In genomic region chr11:110713469-110713776, GRCh38 we compare ENCODE assay signal across 9 cellular contexts. TPM values are rescaled to one million over a fixed set of nuclear protein-coding genes. Genes with fewer than 3 reads are reported as not detected.
A peak's percentile ranks its signal among the peaks of the same experiment; 100 is the strongest.
DNase-seq lines count a peak whose midpoint lies in the region; ATAC-seq and TF ChIP-seq lines count a peak whose summit lies in the region.
"Had no signal": no experiment of that assay in that cellular context is flagged by ENCODE, and none has a peak within 500 bp of the region (broad histone marks: within the 10 kb centered on the region; RNA-seq: fewer than 3 reads in every experiment).

No MANE protein-coding gene starts in this region.

- ATAC-seq in activated T-helper 17 cell treated with anti-CD3 and anti-CD28 coated beads, Interleukin-2, amount 50 U/mL, for 72 hours (replicated peaks) = no peak
- ATAC-seq in right lobe of liver (no peak), HG02870 (IDR thresholded peaks at IDR 0.05; ENCODE audit: unreplicated experiment) (no peak)
- ATAC-seq in stimulated activated memory B cell treated with anti-CD40 and anti-IgM and Interleukin-4, amounts not matched to agents 10 μg/mL and 1 μg/mL and 100 μg/mL, for 72 hours = no peak

- H3K4me1 ChIP-seq in HUES48 (ENCODE audit: control insufficient read depth, insufficient read depth, low read length) (peaks cover 8% of the 10 kb centered on the region; the same call in 1 of the 2 replicates), right lobe of liver (no peaks in the 10 kb centered on the region)

- in situ Hi-C loops in G401 (cut with HindIII; ENCODE audit: low sequenced_read_pairs) = no loop called here

- no peak overlapping the region for H3K27ac Mint-ChIP-seq in activated T-helper 17 cell treated with anti-CD3 and anti-CD28 coated beads, Interleukin-2, amount 50 U/mL, for 72 hours
- H3K27ac Mint-ChIP-seq in stimulated activated memory B cell treated with anti-CD40 and anti-IgM and Interleukin-4, amounts not matched to agents 10 μg/mL and 1 μg/mL and 100 μg/mL, for 72 hours = peak overlapping the region; percentile 51
- H3K27ac Mint-ChIP-seq: activated naive CD4-positive, alpha-beta T cell treated with anti-CD3 and anti-CD28 coated beads for 36 hours had no signal

- H3K4me1 Mint-ChIP-seq in activated T-helper 17 cell treated with anti-CD3 and anti-CD28 coated beads, Interleukin-2, amount 50 U/mL, for 72 hours = no peaks in the 10 kb centered on the region
- H3K4me1 Mint-ChIP-seq in stimulated activated memory B cell treated with anti-CD40 and anti-IgM and Interleukin-4, amounts not matched to agents 10 μg/mL and 1 μg/mL and 100 μg/mL, for 72 hours = peaks cover 25% of the 10 kb centered on the region

- no peaks in the 10 kb centered on the region for H3K9me3 Mint-ChIP-seq in activated T-helper 17 cell treated with anti-CD3 and anti-CD28 coated beads, Interleukin-2, amount 50 U/mL, for 72 hours
- no peaks in the 10 kb centered on the region for H3K9me3 Mint-ChIP-seq in stimulated activated memory B cell treated with anti-CD40 and anti-IgM and Interleukin-4, amounts not matched to agents 10 μg/mL and 1 μg/mL and 100 μg/mL, for 72 hours
- H3K9me3 Mint-ChIP-seq: activated naive CD4-positive, alpha-beta T cell treated with anti-CD3 and anti-CD28 coated beads for 36 hours had no signal

- no peaks in the 10 kb centered on the region for H3K36me3 Mint-ChIP-seq in activated T-helper 17 cell treated with anti-CD3 and anti-CD28 coated beads, Interleukin-2, amount 50 U/mL, for 72 hours (ENCODE audit: low read depth)
- no peaks in the 10 kb centered on the region for H3K36me3 Mint-ChIP-seq in stimulated activated memory B cell treated with anti-CD40 and anti-IgM and Interleukin-4, amounts not matched to agents 10 μg/mL and 1 μg/mL and 100 μg/mL, for 72 hours

- H3K27me3 Mint-ChIP-seq in activated T-helper 17 cell treated with anti-CD3 and anti-CD28 coated beads, Interleukin-2, amount 50 U/mL, for 72 hours = peaks cover 47% of the 10 kb centered on the region
- H3K27me3 Mint-ChIP-seq in stimulated activated memory B cell treated with anti-CD40 and anti-IgM and Interleukin-4, amounts not matched to agents 10 μg/mL and 1 μg/mL and 100 μg/mL, for 72 hours = peaks cover 26% of the 10 kb centered on the region

- intact Hi-C loops in right lobe of liver (cut with DNase I) = no loop called here

- H3K4me3 Mint-ChIP-seq in activated T-helper 17 cell treated with anti-CD3 and anti-CD28 coated beads, Interleukin-2, amount 50 U/mL, for 72 hours = peak overlapping the region; percentile 22
- H3K4me3 Mint-ChIP-seq in stimulated activated memory B cell treated with anti-CD40 and anti-IgM and Interleukin-4, amounts not matched to agents 10 μg/mL and 1 μg/mL and 100 μg/mL, for 72 hours = peak overlapping the region; percentile 77

- no peak overlapping the region for H3K9ac ChIP-seq in HUES48 (ENCODE audit: low read depth, low read length)

- TF ChIP-seq POLR2A in right lobe of liver (IDR thresholded peaks at IDR 0.05) = no peak

- no peak for TF ChIP-seq CTCF in right lobe of liver (IDR thresholded peaks at IDR 0.05)

- H3K4me3 ChIP-seq in HUES48 (ENCODE audit: low read depth, low read length) = peak overlapping the region; percentile 60
- H3K4me3 ChIP-seq in right lobe of liver = peak overlapping the region in 1 of 3 donors; percentile 71

- WGBS in right lobe of liver (ENCODE audit: insufficient coverage, low coverage, low lambda C conversion rate, missing lambda C conversion rate) = 12% methylated on average over 7 of the region's 9 CpGs

- H3K9me3 ChIP-seq in HUES48 (ENCODE audit: control insufficient read depth, insufficient read depth, low read length) (no peaks in the 10 kb centered on the region), right lobe of liver (no peaks in the 10 kb centered on the region)

- peak in 2 of 3 donors; percentile 26 to 42 for DNase-seq in right lobe of liver
- no peak for DNase-seq in activated gamma-delta T cell (lab: John Stamatoyannopoulos, UW)
- no peak for DNase-seq in G401 (ENCODE audit: low spot score)
- DNase-seq: T1000 had no signal

- H3K27ac ChIP-seq in HUES48 (ENCODE audit: low read depth, low read length) = no peak overlapping the region
- no peak overlapping the region for H3K27ac ChIP-seq in right lobe of liver

- H3K36me3 ChIP-seq in HUES48 (ENCODE audit: control insufficient read depth, insufficient read depth, low read length) (no peaks in the 10 kb centered on the region), right lobe of liver (no peaks in the 10 kb centered on the region)

- H3K27me3 ChIP-seq in HUES48 (ENCODE audit: control insufficient read depth, insufficient read depth, low read length) = peaks cover 76% of the 10 kb centered on the region
- H3K27me3 ChIP-seq in right lobe of liver = no peaks in the 10 kb centered on the region

RNA-seq across cellular contexts. Expression of gene ARHGAP20, which starts 1.2 kb away (rescaled TPM):
- total RNA-seq in activated T-helper 17 cell treated with anti-CD3 and anti-CD28 coated beads, Interleukin-2, amount 50 U/mL, for 72 hours = not detected
- 1 to 10 TPM in 2 of 6 experiments, under 1 TPM in 4; 0.68 to 1.6 (median 0.98) TPM for total RNA-seq in right lobe of liver
- total RNA-seq in G401 (2014; rRNA removed; shearing (Covaris generic)) = not detected in 2 replicates

Comparison
In these comparisons a context has a peak if more than half of its experiments do, and no peak if none do; other contexts are left out.
1. DNase-seq: peak in right lobe of liver (2 of 3); none in activated gamma-delta T cell (single experiment) and G401 (single experiment).